1 cellular context compared by ENCODE assay signal in the genomic region with DNA sequence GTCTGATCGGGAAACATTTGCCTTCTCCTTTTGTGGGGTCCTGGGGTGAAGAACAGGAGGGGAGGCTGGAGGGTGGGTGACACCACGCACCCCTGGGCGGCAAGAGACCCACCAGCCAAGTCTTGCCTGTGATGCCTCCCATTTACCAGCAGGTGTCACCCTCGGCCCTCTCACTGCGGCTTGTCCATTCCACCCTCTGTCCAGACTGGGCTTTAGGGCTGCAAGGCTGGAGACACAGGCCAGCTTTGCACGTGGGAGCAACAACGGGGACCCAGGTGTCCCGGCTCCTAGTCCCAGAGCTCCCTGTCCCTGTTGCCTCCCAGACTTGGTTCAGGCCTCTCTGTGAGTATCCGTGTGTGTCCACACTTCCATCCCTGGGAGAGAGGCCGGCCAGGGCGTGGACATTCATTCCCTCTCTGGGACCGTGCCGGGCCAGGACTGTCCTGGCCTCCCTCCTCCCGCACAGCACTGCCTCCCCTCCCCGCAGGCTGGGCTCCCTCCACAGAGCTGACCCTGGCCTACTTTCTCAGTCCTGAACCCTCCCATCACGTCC.
TF ChIP-seq lines count a peak whose summit lies in the region.

No MANE protein-coding gene starts in this region.

TF ChIP-seq in HepG2, 621 proteins besides CTCF, POLR2A, EP300 and RAD21 (continued from another document and continues in another):
- TF ChIP-seq, protein P1, sequence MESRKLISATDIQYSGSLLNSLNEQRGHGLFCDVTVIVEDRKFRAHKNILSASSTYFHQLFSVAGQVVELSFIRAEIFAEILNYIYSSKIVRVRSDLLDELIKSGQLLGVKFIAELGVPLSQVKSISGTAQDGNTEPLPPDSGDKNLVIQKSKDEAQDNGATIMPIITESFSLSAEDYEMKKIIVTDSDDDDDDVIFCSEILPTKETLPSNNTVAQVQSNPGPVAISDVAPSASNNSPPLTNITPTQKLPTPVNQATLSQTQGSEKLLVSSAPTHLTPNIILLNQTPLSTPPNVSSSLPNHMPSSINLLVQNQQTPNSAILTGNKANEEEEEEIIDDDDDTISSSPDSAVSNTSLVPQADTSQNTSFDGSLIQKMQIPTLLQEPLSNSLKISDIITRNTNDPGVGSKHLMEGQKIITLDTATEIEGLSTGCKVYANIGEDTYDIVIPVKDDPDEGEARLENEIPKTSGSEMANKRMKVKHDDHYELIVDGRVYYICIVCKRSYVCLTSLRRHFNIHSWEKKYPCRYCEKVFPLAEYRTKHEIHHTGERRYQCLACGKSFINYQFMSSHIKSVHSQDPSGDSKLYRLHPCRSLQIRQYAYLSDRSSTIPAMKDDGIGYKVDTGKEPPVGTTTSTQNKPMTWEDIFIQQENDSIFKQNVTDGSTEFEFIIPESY (CRISPR knock-in tag; IDR thresholded peaks at IDR 0.05) = no peak
- no peak for TF ChIP-seq ZBTB42 (CRISPR knock-in tag; IDR thresholded peaks at IDR 0.05)
- TF ChIP-seq MXD4 (CRISPR knock-in tag; IDR thresholded peaks at IDR 0.05) = 0 out of 2 replicates have a peak, but pooled peaks have one; percentile 25
- TF ChIP-seq ZMYM3 (CRISPR knock-in tag; IDR thresholded peaks at IDR 0.05) = no peak
- TF ChIP-seq ZNF672 (CRISPR knock-in tag; IDR thresholded peaks at IDR 0.05) = no peak
- TF ChIP-seq, protein P2, sequence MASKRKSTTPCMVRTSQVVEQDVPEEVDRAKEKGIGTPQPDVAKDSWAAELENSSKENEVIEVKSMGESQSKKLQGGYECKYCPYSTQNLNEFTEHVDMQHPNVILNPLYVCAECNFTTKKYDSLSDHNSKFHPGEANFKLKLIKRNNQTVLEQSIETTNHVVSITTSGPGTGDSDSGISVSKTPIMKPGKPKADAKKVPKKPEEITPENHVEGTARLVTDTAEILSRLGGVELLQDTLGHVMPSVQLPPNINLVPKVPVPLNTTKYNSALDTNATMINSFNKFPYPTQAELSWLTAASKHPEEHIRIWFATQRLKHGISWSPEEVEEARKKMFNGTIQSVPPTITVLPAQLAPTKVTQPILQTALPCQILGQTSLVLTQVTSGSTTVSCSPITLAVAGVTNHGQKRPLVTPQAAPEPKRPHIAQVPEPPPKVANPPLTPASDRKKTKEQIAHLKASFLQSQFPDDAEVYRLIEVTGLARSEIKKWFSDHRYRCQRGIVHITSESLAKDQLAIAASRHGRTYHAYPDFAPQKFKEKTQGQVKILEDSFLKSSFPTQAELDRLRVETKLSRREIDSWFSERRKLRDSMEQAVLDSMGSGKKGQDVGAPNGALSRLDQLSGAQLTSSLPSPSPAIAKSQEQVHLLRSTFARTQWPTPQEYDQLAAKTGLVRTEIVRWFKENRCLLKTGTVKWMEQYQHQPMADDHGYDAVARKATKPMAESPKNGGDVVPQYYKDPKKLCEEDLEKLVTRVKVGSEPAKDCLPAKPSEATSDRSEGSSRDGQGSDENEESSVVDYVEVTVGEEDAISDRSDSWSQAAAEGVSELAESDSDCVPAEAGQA (IDR thresholded peaks at IDR 0.05; ENCODE audit: low read depth) = no peak
- TF ChIP-seq, protein P2 (CRISPR knock-in tag; IDR thresholded peaks at IDR 0.05; ENCODE audit: borderline replicate concordance) = no peak
- no peak for TF ChIP-seq ZNF563 (CRISPR knock-in tag; IDR thresholded peaks at IDR 0.05)
- TF ChIP-seq, protein P3, sequence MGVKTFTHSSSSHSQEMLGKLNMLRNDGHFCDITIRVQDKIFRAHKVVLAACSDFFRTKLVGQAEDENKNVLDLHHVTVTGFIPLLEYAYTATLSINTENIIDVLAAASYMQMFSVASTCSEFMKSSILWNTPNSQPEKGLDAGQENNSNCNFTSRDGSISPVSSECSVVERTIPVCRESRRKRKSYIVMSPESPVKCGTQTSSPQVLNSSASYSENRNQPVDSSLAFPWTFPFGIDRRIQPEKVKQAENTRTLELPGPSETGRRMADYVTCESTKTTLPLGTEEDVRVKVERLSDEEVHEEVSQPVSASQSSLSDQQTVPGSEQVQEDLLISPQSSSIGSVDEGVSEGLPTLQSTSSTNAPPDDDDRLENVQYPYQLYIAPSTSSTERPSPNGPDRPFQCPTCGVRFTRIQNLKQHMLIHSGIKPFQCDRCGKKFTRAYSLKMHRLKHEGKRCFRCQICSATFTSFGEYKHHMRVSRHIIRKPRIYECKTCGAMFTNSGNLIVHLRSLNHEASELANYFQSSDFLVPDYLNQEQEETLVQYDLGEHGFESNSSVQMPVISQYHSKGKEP (CRISPR knock-in tag; IDR thresholded peaks at IDR 0.05) = no peak
- TF ChIP-seq ZNF124 (CRISPR knock-in tag; IDR thresholded peaks at IDR 0.05) = 0 out of 2 replicates have a peak, but pooled peaks have one; percentile 52
- 0 out of 2 replicates have a peak, but pooled peaks have one; percentile 30 for TF ChIP-seq MIER3 (CRISPR knock-in tag; IDR thresholded peaks at IDR 0.05; ENCODE audit: borderline replicate concordance)
- peak; percentile 83 for TF ChIP-seq BORCS8-MEF2B (CRISPR knock-in tag; IDR thresholded peaks at IDR 0.05)
- peak; percentile 54; the same call in 1 of the 2 replicates for TF ChIP-seq MYC (CRISPR knock-in tag; IDR thresholded peaks at IDR 0.05; ENCODE audit: borderline replicate concordance)
- TF ChIP-seq, protein P4, sequence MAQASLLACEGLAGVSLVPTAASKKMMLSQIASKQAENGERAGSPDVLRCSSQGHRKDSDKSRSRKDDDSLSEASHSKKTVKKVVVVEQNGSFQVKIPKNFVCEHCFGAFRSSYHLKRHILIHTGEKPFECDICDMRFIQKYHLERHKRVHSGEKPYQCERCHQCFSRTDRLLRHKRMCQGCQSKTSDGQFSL (CRISPR knock-in tag; IDR thresholded peaks at IDR 0.05) = no peak
- no peak for TF ChIP-seq ZNF33A (CRISPR knock-in tag; IDR thresholded peaks at IDR 0.05; ENCODE audit: borderline replicate concordance)
- TF ChIP-seq, protein P5, sequence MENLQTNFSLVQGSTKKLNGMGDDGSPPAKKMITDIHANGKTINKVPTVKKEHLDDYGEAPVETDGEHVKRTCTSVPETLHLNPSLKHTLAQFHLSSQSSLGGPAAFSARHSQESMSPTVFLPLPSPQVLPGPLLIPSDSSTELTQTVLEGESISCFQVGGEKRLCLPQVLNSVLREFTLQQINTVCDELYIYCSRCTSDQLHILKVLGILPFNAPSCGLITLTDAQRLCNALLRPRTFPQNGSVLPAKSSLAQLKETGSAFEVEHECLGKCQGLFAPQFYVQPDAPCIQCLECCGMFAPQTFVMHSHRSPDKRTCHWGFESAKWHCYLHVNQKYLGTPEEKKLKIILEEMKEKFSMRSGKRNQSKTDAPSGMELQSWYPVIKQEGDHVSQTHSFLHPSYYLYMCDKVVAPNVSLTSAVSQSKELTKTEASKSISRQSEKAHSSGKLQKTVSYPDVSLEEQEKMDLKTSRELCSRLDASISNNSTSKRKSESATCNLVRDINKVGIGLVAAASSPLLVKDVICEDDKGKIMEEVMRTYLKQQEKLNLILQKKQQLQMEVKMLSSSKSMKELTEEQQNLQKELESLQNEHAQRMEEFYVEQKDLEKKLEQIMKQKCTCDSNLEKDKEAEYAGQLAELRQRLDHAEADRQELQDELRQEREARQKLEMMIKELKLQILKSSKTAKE (CRISPR knock-in tag; IDR thresholded peaks at IDR 0.05; ENCODE audit: borderline replicate concordance) = no peak
- no peak; the same call in 1 of the 2 replicates for TF ChIP-seq PHF8 (CRISPR knock-in tag; IDR thresholded peaks at IDR 0.05)
- no peak for TF ChIP-seq TBX3 (IDR thresholded peaks at IDR 0.05; ENCODE audit: borderline replicate concordance)
- TF ChIP-seq ZNF335 (CRISPR knock-in tag; IDR thresholded peaks at IDR 0.05) = no peak
- no peak for TF ChIP-seq SOX5 (CRISPR knock-in tag; IDR thresholded peaks at IDR 0.05; ENCODE audit: borderline replicate concordance)
- TF ChIP-seq, protein P6, sequence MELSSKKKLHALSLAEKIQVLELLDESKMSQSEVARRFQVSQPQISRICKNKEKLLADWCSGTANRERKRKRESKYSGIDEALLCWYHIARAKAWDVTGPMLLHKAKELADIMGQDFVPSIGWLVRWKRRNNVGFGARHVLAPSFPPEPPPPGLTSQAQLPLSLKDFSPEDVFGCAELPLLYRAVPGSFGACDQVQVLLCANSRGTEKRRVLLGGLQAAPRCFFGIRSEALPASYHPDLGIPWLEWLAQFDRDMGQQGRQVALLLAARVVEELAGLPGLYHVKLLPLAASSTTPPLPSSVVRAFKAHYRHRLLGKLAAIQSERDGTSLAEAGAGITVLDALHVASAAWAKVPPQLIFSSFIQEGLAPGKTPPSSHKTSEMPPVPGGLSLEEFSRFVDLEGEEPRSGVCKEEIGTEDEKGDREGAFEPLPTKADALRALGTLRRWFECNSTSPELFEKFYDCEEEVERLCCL (CRISPR knock-in tag; IDR thresholded peaks at IDR 0.05; ENCODE audit: borderline replicate concordance) = no peak
- TF ChIP-seq, protein P7, sequence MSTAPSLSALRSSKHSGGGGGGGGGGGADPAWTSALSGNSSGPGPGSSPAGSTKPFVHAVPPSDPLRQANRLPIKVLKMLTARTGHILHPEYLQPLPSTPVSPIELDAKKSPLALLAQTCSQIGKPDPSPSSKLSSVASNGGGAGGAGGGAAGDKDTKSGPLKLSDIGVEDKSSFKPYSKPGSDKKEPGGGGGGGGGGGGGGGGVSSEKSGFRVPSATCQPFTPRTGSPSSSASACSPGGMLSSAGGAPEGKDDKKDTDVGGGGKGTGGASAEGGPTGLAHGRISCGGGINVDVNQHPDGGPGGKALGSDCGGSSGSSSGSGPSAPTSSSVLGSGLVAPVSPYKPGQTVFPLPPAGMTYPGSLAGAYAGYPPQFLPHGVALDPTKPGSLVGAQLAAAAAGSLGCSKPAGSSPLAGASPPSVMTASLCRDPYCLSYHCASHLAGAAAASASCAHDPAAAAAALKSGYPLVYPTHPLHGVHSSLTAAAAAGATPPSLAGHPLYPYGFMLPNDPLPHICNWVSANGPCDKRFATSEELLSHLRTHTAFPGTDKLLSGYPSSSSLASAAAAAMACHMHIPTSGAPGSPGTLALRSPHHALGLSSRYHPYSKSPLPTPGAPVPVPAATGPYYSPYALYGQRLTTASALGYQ (CRISPR knock-in tag; IDR thresholded peaks at IDR 0.05) = no peak
- TF ChIP-seq RXRA (CRISPR knock-in tag; IDR thresholded peaks at IDR 0.05) = 0 out of 2 replicates have a peak, but pooled peaks have one; percentile 12
- TF ChIP-seq, protein P8, sequence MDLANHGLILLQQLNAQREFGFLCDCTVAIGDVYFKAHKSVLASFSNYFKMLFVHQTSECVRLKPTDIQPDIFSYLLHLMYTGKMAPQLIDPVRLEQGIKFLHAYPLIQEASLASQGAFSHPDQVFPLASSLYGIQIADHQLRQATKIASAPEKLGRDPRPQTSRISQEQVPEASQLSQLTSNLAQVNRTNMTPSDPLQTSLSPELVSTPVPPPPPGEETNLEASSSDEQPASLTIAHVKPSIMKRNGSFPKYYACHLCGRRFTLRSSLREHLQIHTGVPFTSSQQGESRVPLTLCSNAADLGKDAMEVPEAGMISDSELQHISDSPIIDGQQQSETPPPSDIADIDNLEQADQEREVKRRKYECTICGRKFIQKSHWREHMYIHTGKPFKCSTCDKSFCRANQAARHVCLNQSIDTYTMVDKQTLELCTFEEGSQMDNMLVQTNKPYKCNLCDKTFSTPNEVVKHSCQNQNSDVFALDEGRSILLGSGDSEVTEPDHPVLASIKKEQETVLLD (CRISPR knock-in tag; IDR thresholded peaks at IDR 0.05; ENCODE audit: low read depth) = no peak
- 0 out of 2 replicates have a peak, but pooled peaks have one; percentile 43 for TF ChIP-seq ZBTB7A (CRISPR knock-in tag; IDR thresholded peaks at IDR 0.05)
- TF ChIP-seq ARID2 (CRISPR knock-in tag; IDR thresholded peaks at IDR 0.05; ENCODE audit: borderline replicate concordance) = no peak
- no peak for TF ChIP-seq WIZ (CRISPR knock-in tag; IDR thresholded peaks at IDR 0.05)
- TF ChIP-seq SALL1 (CRISPR knock-in tag; IDR thresholded peaks at IDR 0.05) = peak; percentile 54
- TF ChIP-seq FOXK1 (CRISPR knock-in tag; IDR thresholded peaks at IDR 0.05; ENCODE audit: borderline replicate concordance, low read depth) = 0 out of 2 replicates have a peak, but pooled peaks have one; percentile 18
- TF ChIP-seq NRL (CRISPR knock-in tag; IDR thresholded peaks at IDR 0.05; ENCODE audit: borderline replicate concordance) = 0 out of 2 replicates have a peak, but pooled peaks have one; percentile 50
- no peak for TF ChIP-seq MBNL3 (CRISPR knock-in tag; conservative IDR thresholded peaks at IDR 0.05)
- TF ChIP-seq REPIN1 (CRISPR knock-in tag; IDR thresholded peaks at IDR 0.05; ENCODE audit: borderline replicate concordance, low read depth) = 0 out of 2 replicates have a peak, but pooled peaks have one; percentile 31
- no peak for TF ChIP-seq MEIS2 (CRISPR knock-in tag; IDR thresholded peaks at IDR 0.05)
- peak; percentile 49; the same call in 1 of the 2 replicates for TF ChIP-seq ZFX (CRISPR knock-in tag; IDR thresholded peaks at IDR 0.05; ENCODE audit: low read depth)
- peak; percentile 82 for TF ChIP-seq SMC3 (IDR thresholded peaks at IDR 0.05; ENCODE audit: low read length)
- TF ChIP-seq, protein P9, sequence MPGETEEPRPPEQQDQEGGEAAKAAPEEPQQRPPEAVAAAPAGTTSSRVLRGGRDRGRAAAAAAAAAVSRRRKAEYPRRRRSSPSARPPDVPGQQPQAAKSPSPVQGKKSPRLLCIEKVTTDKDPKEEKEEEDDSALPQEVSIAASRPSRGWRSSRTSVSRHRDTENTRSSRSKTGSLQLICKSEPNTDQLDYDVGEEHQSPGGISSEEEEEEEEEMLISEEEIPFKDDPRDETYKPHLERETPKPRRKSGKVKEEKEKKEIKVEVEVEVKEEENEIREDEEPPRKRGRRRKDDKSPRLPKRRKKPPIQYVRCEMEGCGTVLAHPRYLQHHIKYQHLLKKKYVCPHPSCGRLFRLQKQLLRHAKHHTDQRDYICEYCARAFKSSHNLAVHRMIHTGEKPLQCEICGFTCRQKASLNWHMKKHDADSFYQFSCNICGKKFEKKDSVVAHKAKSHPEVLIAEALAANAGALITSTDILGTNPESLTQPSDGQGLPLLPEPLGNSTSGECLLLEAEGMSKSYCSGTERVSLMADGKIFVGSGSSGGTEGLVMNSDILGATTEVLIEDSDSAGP (CRISPR knock-in tag; IDR thresholded peaks at IDR 0.05; ENCODE audit: borderline replicate concordance) = peak; percentile 59; the same call in 1 of the 2 replicates
- no peak for TF ChIP-seq MAFK (conservative IDR thresholded peaks at IDR 0.05 in 1 of 2, IDR thresholded peaks at IDR 0.05 in 1 of 2; ENCODE audit: low read length in 2 of 2)
- 0 out of 2 replicates have a peak, but pooled peaks have one; percentile 52 for TF ChIP-seq TARDBP (CRISPR knock-in tag; IDR thresholded peaks at IDR 0.05)
- TF ChIP-seq NR2F6 (IDR thresholded peaks at IDR 0.05) = no peak
- TF ChIP-seq NR2F6 (CRISPR knock-in tag; IDR thresholded peaks at IDR 0.05) = peak; percentile 50; the same call in 1 of the 2 replicates
